ENCODE assay signal across 8 cellular contexts in the genomic region with DNA sequence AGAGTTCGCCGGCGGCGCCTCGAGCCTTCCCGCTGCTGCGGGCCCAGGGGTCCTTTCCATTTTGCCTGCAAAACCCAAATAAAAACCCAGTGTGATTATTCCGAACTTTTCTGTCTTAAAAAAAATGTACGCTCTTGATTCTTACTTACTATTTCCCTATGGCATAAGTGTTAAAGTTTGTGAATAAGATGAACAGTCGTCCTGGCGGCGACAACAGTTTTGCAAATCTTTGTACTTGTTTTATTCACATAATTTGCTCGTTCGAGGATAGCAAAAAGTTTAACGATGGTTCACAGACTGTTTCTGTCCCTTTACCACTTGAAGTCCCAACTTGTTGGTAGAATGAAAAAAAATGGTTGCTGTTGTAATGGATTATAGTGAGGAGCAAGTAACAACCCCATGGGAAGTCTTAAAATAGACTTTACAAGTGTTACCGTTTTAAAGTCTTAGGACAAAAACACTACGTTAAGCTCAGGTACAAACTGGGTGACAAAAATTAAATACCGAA. TPM values are rescaled to one million over a fixed set of nuclear protein-coding genes. Genes with fewer than 3 reads are reported as not detected.
DNase-seq lines count a peak whose midpoint lies in the region; ATAC-seq, FAIRE-seq and TF ChIP-seq lines count a peak whose summit lies in the region.

No MANE protein-coding gene starts in this region.

- intact Hi-C loops in activated T-helper 2 cell treated with anti-CD3 and anti-CD28 coated beads, Interferon-gamma antibody, Interleukin-2, Interleukin-4, amounts not matched to agents 10 μg/mL and 5 μg/mL and 100 μg/mL, durations not matched to agents 14 hours and 24 hours and 36 hours (cut with micrococcal nuclease) = loop anchor here (1.0 to 5.0 kb wide), 3 partner anchors 12 to 128 kb away; no protein-coding TSS in a partner anchor

- H3K36me3 Mint-ChIP-seq in activated T-helper 2 cell treated with anti-CD3 and anti-CD28 coated beads, Interferon-gamma antibody, Interleukin-2, Interleukin-4, amounts not matched to agents 10 μg/mL and 5 μg/mL and 100 μg/mL, durations not matched to agents 14 hours and 24 hours and 36 hours (ENCODE audit: low read depth) = peaks cover 50% of the 10 kb centered on the region
- peaks cover 24 to 34% of the 10 kb centered on the region in 2 donors for H3K36me3 Mint-ChIP-seq in stimulated activated naive B cell treated with anti-CD40 and anti-IgM and Interleukin-4, amounts not matched to agents 10 μg/mL and 1 μg/mL and 100 μg/mL, for 72 hours

- no peaks in the 10 kb centered on the region for H3K9me3 ChIP-seq in iPS-15b (ENCODE audit: control insufficient read depth, insufficient read depth, low read length)

- no peak for DNase-seq in AG04449 (ENCODE audit: low read depth, low spot score)
- DNase-seq in HFF-Myc (ENCODE audit: extremely low read depth, low read depth) = no peak
- no peak for DNase-seq in activated T-helper 2 cell treated with anti-CD3 and anti-CD28 coated beads, Interferon-gamma antibody, Interleukin-2, Interleukin-4, amounts not matched to agents 10 μg/mL and 5 μg/mL and 100 μg/mL, durations not matched to agents 14 hours and 24 hours and 36 hours (ENCODE audit: low spot score)
- DNase-seq in stimulated activated naive B cell treated with anti-CD40 and anti-IgM and Interleukin-4, amounts not matched to agents 10 μg/mL and 1 μg/mL and 100 μg/mL, for 72 hours = no peak
- no peak for DNase-seq in RCC 7860 (ENCODE audit: low spot score)
- no peak for DNase-seq in DMS153 (lab: John Stamatoyannopoulos, UW)
- no peak for DNase-seq in stimulated activated naive CD4-positive, alpha-beta T cell treated with Interleukin-2 at 50 U/mL for 16 hours (lab: John Stamatoyannopoulos, UW)

- POLR2A ChIA-PET in AG04449 (lab: Yijun Ruan, JAX) = interaction anchor here (0.7 kb wide), 1 partner anchor 373 kb away, joined by 3 read pairs; no protein-coding TSS in a partner anchor

- peak overlapping the region; percentile 100 for H3K27ac Mint-ChIP-seq in activated T-helper 2 cell treated with anti-CD3 and anti-CD28 coated beads, Interferon-gamma antibody, Interleukin-2, Interleukin-4, amounts not matched to agents 10 μg/mL and 5 μg/mL and 100 μg/mL, durations not matched to agents 14 hours and 24 hours and 36 hours
- peak overlapping the region; percentile 99 for H3K27ac Mint-ChIP-seq in stimulated activated naive B cell treated with anti-CD40 and anti-IgM and Interleukin-4, amounts not matched to agents 10 μg/mL and 1 μg/mL and 100 μg/mL, for 72 hours

- no peak for ATAC-seq in stimulated activated naive B cell treated with anti-CD40 and anti-IgM and Interleukin-4, amounts not matched to agents 10 μg/mL and 1 μg/mL and 100 μg/mL, for 72 hours (replicated peaks)

- H3K27me3 ChIP-seq in iPS-15b (ENCODE audit: control insufficient read depth, insufficient read depth, low read length) = no peaks in the 10 kb centered on the region

- H3K4me3 Mint-ChIP-seq in activated T-helper 2 cell treated with anti-CD3 and anti-CD28 coated beads, Interferon-gamma antibody, Interleukin-2, Interleukin-4, amounts not matched to agents 10 μg/mL and 5 μg/mL and 100 μg/mL, durations not matched to agents 14 hours and 24 hours and 36 hours (ENCODE audit: low read depth) = peak overlapping the region; percentile 99
- H3K4me3 Mint-ChIP-seq in stimulated activated naive B cell treated with anti-CD40 and anti-IgM and Interleukin-4, amounts not matched to agents 10 μg/mL and 1 μg/mL and 100 μg/mL, for 72 hours = peak overlapping the region; percentile 92 to 96

- peaks cover 30% of the 10 kb centered on the region for H3K4me1 Mint-ChIP-seq in activated T-helper 2 cell treated with anti-CD3 and anti-CD28 coated beads, Interferon-gamma antibody, Interleukin-2, Interleukin-4, amounts not matched to agents 10 μg/mL and 5 μg/mL and 100 μg/mL, durations not matched to agents 14 hours and 24 hours and 36 hours (ENCODE audit: low read depth)
- peaks cover 13 to 30% of the 10 kb centered on the region in 2 donors for H3K4me1 Mint-ChIP-seq in stimulated activated naive B cell treated with anti-CD40 and anti-IgM and Interleukin-4, amounts not matched to agents 10 μg/mL and 1 μg/mL and 100 μg/mL, for 72 hours

- TF ChIP-seq CTCF in AG04449 (IDR thresholded peaks at IDR 0.05; ENCODE audit: insufficient read depth, low read length, missing control alignments) = no peak
- no peak for TF ChIP-seq CTCF in HFF-Myc (IDR thresholded peaks at IDR 0.05; ENCODE audit: low read depth, low read length, missing control alignments)

- H3K4me3 ChIP-seq in AG04449 (ENCODE audit: low read depth, low read length) = peak overlapping the region; percentile 85
- peak overlapping the region; percentile 62 for H3K4me3 ChIP-seq in HFF-Myc (replicated peaks; ENCODE audit: low read depth, low read length)
- peak overlapping the region; percentile 90 for H3K4me3 ChIP-seq in iPS-15b (ENCODE audit: low read depth, low read length)

- FAIRE-seq in RCC 7860 (lab: Jason Lieb, UNC) = no peak

- H3K4me1 ChIP-seq in iPS-15b (ENCODE audit: control insufficient read depth, insufficient read depth, low read length) = no peaks in the 10 kb centered on the region

- no peaks in the 10 kb centered on the region for H3K9me3 Mint-ChIP-seq in activated T-helper 2 cell treated with anti-CD3 and anti-CD28 coated beads, Interferon-gamma antibody, Interleukin-2, Interleukin-4, amounts not matched to agents 10 μg/mL and 5 μg/mL and 100 μg/mL, durations not matched to agents 14 hours and 24 hours and 36 hours
- no peaks in the 10 kb centered on the region for H3K9me3 Mint-ChIP-seq in stimulated activated naive B cell treated with anti-CD40 and anti-IgM and Interleukin-4, amounts not matched to agents 10 μg/mL and 1 μg/mL and 100 μg/mL, for 72 hours

- H3K9ac ChIP-seq in iPS-15b (ENCODE audit: low read depth, low read length) = peak overlapping the region; percentile 87

- CTCF ChIA-PET in AG04449 (lab: Yijun Ruan, JAX) = interaction anchor here (4.3 kb wide), 1 partner anchor 12 kb away, joined by 28 read pairs; no protein-coding TSS in a partner anchor

- H3K27me3 Mint-ChIP-seq in activated T-helper 2 cell treated with anti-CD3 and anti-CD28 coated beads, Interferon-gamma antibody, Interleukin-2, Interleukin-4, amounts not matched to agents 10 μg/mL and 5 μg/mL and 100 μg/mL, durations not matched to agents 14 hours and 24 hours and 36 hours (ENCODE audit: low read depth) = no peaks in the 10 kb centered on the region
- no peaks in the 10 kb centered on the region for H3K27me3 Mint-ChIP-seq in stimulated activated naive B cell treated with anti-CD40 and anti-IgM and Interleukin-4, amounts not matched to agents 10 μg/mL and 1 μg/mL and 100 μg/mL, for 72 hours

- no peaks in the 10 kb centered on the region for H3K36me3 ChIP-seq in iPS-15b (ENCODE audit: control insufficient read depth, insufficient read depth, low read length)

RNA-seq across cellular contexts. Expression of a gene that starts 0.5 kb away (rescaled TPM):
- 46.8 and 50.3 TPM in 2 replicates for total RNA-seq in activated T-helper 2 cell treated with anti-CD3 and anti-CD28 coated beads, Interferon-gamma antibody, Interleukin-2, Interleukin-4, amounts not matched to agents 10 μg/mL and 5 μg/mL and 100 μg/mL, durations not matched to agents 14 hours and 24 hours and 36 hours

RNA-seq across cellular contexts. Expression of a gene that starts 40.1 kb away (rescaled TPM):
- not detected in 2 replicates for total RNA-seq in activated T-helper 2 cell treated with anti-CD3 and anti-CD28 coated beads, Interferon-gamma antibody, Interleukin-2, Interleukin-4, amounts not matched to agents 10 μg/mL and 5 μg/mL and 100 μg/mL, durations not matched to agents 14 hours and 24 hours and 36 hours
